Comparison of ENCODE assay signal across 12 cellular contexts in genomic region chr13:45833663-45834062, GRCh38. TPM values are rescaled to one million over a fixed set of nuclear protein-coding genes. Genes with fewer than 3 reads are reported as not detected.
DNase-seq lines count a peak whose midpoint lies in the region; ATAC-seq and TF ChIP-seq lines count a peak whose summit lies in the region.
"Had no signal": no experiment of that assay in that cellular context is flagged by ENCODE, and none has a peak within 500 bp of the region (broad histone marks: within the 10 kb centered on the region; RNA-seq: fewer than 3 reads in every experiment).

No MANE protein-coding gene starts in this region.

- H3K4me3 ChIP-seq in AG10803 (ENCODE audit: low read length): no peak overlapping the region
- no peak overlapping the region for H3K4me3 ChIP-seq in breast epithelium
- no peak overlapping the region for H3K4me3 ChIP-seq in left lung
- H3K4me3 ChIP-seq in Caco-2 (ENCODE audit: low read depth, low read length): no peak overlapping the region

- peak overlapping the region; percentile 59 to 75 for H3K27ac ChIP-seq in breast epithelium
- H3K27ac ChIP-seq in left lung: no peak overlapping the region
- H3K27ac ChIP-seq: HL-60 had no signal

- TF ChIP-seq CTCF in AG10803 (conservative IDR thresholded peaks at IDR 0.05; ENCODE audit: low read length): no peak
- no peak for TF ChIP-seq CTCF in breast epithelium (IDR thresholded peaks at IDR 0.05)
- TF ChIP-seq CTCF in left lung (IDR thresholded peaks at IDR 0.05): no peak
- no peak for TF ChIP-seq CTCF in Caco-2 (IDR thresholded peaks at IDR 0.05; ENCODE audit: insufficient read depth in 1 of 2, low read depth in 1 of 2, low read length in 1 of 2, severe bottlenecking in 1 of 2, unreplicated experiment in 1 of 2)

- no peaks in the 10 kb centered on the region for H3K9me3 Mint-ChIP-seq in Caco-2 (ENCODE audit: unreplicated experiment)
- H3K9me3 Mint-ChIP-seq: mesothelial cell of epicardium had no signal

- ATAC-seq in left lung (peak; percentile 86), HG03342 (IDR thresholded peaks at IDR 0.05; ENCODE audit: unreplicated experiment) (no peak)

- H3K9me3 ChIP-seq in breast epithelium (no peaks in the 10 kb centered on the region), left lung (no peaks in the 10 kb centered on the region), Caco-2 (no peaks in the 10 kb centered on the region)

- H3K27me3 ChIP-seq in breast epithelium: no peaks in the 10 kb centered on the region
- no peaks in the 10 kb centered on the region for H3K27me3 ChIP-seq in left lung
- H3K27me3 ChIP-seq in Caco-2 (replicated peaks; ENCODE audit: control insufficient read depth, insufficient read depth, low read length): no peaks in the 10 kb centered on the region

- H3K4me3 Mint-ChIP-seq in Caco-2 (ENCODE audit: unreplicated experiment): no peak overlapping the region
- H3K4me3 Mint-ChIP-seq: mesothelial cell of epicardium had no signal

- H3K4me1 Mint-ChIP-seq in Caco-2 (ENCODE audit: low read depth, unreplicated experiment): no peaks in the 10 kb centered on the region

- peak; percentile 67 for DNase-seq in AG10803 (ENCODE audit: low read depth)
- peak; percentile 18 for DNase-seq in KBM-7
- peak; percentile 65 to 78 for DNase-seq in breast epithelium (ENCODE audit: low spot score in 2 of 2)
- no peak for DNase-seq in left lung
- DNase-seq in stimulated activated CD4-positive, alpha-beta T cell treated with anti-CD3 and anti-CD28 coated beads, Interleukin-2, amount 100 ng/mL, for 24 hours: no peak
- no peak for DNase-seq in Caco-2
- DNase-seq in stimulated activated CD8-positive, alpha-beta memory T cell treated with anti-CD3 and anti-CD28 coated beads, Interleukin-4, amount 100 ng/mL, for 48 hours: no peak
- DNase-seq: activated CD8-positive, alpha-beta memory T cell treated with anti-CD3 and anti-CD28 coated beads for 24 hours; cortex of kidney had no signal

- TF ChIP-seq POLR2A in breast epithelium (IDR thresholded peaks at IDR 0.05): no peak

- CTCF ChIA-PET in Caco-2 (lab: Charles Lee): interaction anchor here (0.6 kb wide), 1 partner anchor 300 kb away, joined by 3 read pairs; no protein-coding TSS in a partner anchor

- intact Hi-C loops in breast epithelium (cut with DNase I; ENCODE audit: low total_unique reads): no loop called here
- intact Hi-C loops in left lung (cut with DNase I): no loop called here
- intact Hi-C loops in Caco-2 (cut with micrococcal nuclease; ENCODE audit: unreplicated experiment): no loop called here

- no peak overlapping the region for H3K27ac Mint-ChIP-seq in Caco-2 (ENCODE audit: unreplicated experiment)
- H3K27ac Mint-ChIP-seq: mesothelial cell of epicardium had no signal

- POLR2A ChIA-PET in Caco-2 (lab: Charles Lee): no interaction called here

- in situ Hi-C loops in KBM-7 (cut with MboI; ENCODE audit: low pct_unique_long_range_greater_than_20kb, low sequenced_read_pairs): no loop called here

- H3K4me1 ChIP-seq in breast epithelium (peaks cover 0 to 12% of the 10 kb centered on the region in 2 donors), left lung (no peaks in the 10 kb centered on the region), Caco-2 (no peaks in the 10 kb centered on the region)

- no peaks in the 10 kb centered on the region for H3K36me3 Mint-ChIP-seq in Caco-2 (ENCODE audit: insufficient read depth, unreplicated experiment)
- H3K36me3 Mint-ChIP-seq: mesothelial cell of epicardium had no signal

- peaks cover 15% of the 10 kb centered on the region for H3K27me3 Mint-ChIP-seq in Caco-2 (ENCODE audit: insufficient read depth, unreplicated experiment)

- H3K36me3 ChIP-seq in breast epithelium: no peaks in the 10 kb centered on the region
- no peaks in the 10 kb centered on the region for H3K36me3 ChIP-seq in left lung
- H3K36me3 ChIP-seq in Caco-2 (ENCODE audit: control insufficient read depth, insufficient read depth, low read length): no peaks in the 10 kb centered on the region

- BruUV-seq in Caco-2 (replicated peaks; lab: Mats Ljungman, UMichigan): no TSS peak

RNA-seq across cellular contexts. Expression of gene SIAH3, which starts 17.9 kb away (rescaled TPM):
- total RNA-seq in breast epithelium (under 1 TPM in 1 of 3 donors, not detected in 2; under 0.01 TPM), left lung (under 1 TPM in 1 of 2 donors, not detected in 1; 0.10 TPM), Caco-2 (2022) (not detected in 2 replicates)

Comparison
In these comparisons a context has a peak if more than half of its experiments do, and no peak if none do; other contexts are left out.
1. DNase-seq: peak in AG10803 (single experiment), KBM-7 (single experiment) and breast epithelium (2 of 2); none in left lung (0 of 2), stimulated activated CD4-positive, alpha-beta T cell treated with anti-CD3 and anti-CD28 coated beads, Interleukin-2, amount 100 ng/mL, for 24 hours (0 of 2), Caco-2 (0 of 2) and stimulated activated CD8-positive, alpha-beta memory T cell treated with anti-CD3 and anti-CD28 coated beads, Interleukin-4, amount 100 ng/mL, for 48 hours (single experiment).
2. H3K27ac ChIP-seq: peak in breast epithelium (2 of 2); none in left lung (0 of 2).